Comparison of ENCODE assay signal across 28 cellular contexts in the genomic region with DNA sequence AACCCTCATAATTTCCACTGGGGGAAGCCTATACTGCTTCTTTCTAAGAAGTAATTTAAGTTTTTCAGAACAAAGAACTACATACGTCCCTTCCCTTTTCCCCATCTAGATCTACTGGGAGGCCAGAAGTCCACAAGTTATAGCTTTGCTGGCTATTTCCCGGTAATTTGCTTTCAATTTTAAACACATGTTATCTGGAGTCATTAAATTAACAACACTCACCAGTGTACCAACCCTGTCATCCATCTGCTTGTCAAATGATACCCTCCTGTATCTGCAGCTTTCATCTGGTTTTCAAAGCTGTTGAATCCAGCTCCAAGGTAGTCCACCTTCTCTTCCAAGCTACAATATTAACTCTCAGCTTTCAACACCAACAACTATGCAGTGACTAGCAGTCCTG.
DNase-seq lines count a peak whose midpoint lies in the region; ATAC-seq, FAIRE-seq and TF ChIP-seq lines count a peak whose summit lies in the region.
"Had no signal": no experiment of that assay in that cellular context is flagged by ENCODE, and none has a peak within 500 bp of the region (broad histone marks: within the 10 kb centered on the region; RNA-seq: fewer than 3 reads in every experiment).

No MANE protein-coding gene starts in this region.

- H3K27me3 ChIP-seq in SK-N-SH (ENCODE audit: insufficient read depth), result no peaks in the 10 kb centered on the region
- no peaks in the 10 kb centered on the region for H3K27me3 ChIP-seq in colonic mucosa
- H3K27me3 ChIP-seq in small intestine (ENCODE audit: control insufficient read depth in 2 of 2, insufficient read depth in 2 of 2, low read length in 2 of 2), result no peaks in the 10 kb centered on the region
- H3K27me3 ChIP-seq: BE2C, BLaER1 had no signal

- H3K27me3 Mint-ChIP-seq in activated T-cell treated with anti-CD3 and anti-CD28 coated beads, Interleukin-2, amount 50 U/mL, for 72 hours (ENCODE audit: low read depth), result no peaks in the 10 kb centered on the region
- H3K27me3 Mint-ChIP-seq: CD8-positive, alpha-beta memory T cell had no signal

- H3K9me3 ChIP-seq in SK-N-SH, result no peaks in the 10 kb centered on the region
- H3K9me3 ChIP-seq in colonic mucosa, result no peaks in the 10 kb centered on the region
- no peaks in the 10 kb centered on the region for H3K9me3 ChIP-seq in small intestine (ENCODE audit: control insufficient read depth, low read depth)
- H3K9me3 ChIP-seq: BE2C, BLaER1 had no signal

- CTCF ChIA-PET in SK-N-SH (lab: Yijun Ruan, JAX), result interaction anchor here (1.0 kb wide), 1 partner anchor 37 kb away, joined by 5 read pairs; no protein-coding TSS in a partner anchor

- H2AFZ ChIP-seq in SK-N-SH (ENCODE audit: low read depth), result no peak overlapping the region

- H3K27ac ChIP-seq in SK-N-SH (ENCODE audit: low read depth in 2 of 2, low read length in 1 of 2) (no peak overlapping the region), colonic mucosa (peak overlapping the region; percentile 64), small intestine (ENCODE audit: low read depth in 1 of 2, low read length in 1 of 2) (no peak overlapping the region)
- H3K27ac ChIP-seq: BLaER1 had no signal

- no peaks in the 10 kb centered on the region for H4K20me1 ChIP-seq in SK-N-SH (ENCODE audit: insufficient read depth)
- H4K20me1 ChIP-seq: BLaER1 had no signal

- ATAC-seq in SK-N-SH treated with all-trans-retinoic acid at 6 μM for 48 hours (no peak), left colon (peak; percentile 87)
- no peak for ATAC-seq in activated T-cell treated with anti-CD3 and anti-CD28 coated beads, Interleukin-2, amount 50 U/mL, for 72 hours (replicated peaks in 1 of 2)
- ATAC-seq: GM12878 had no signal

- H3K4me3 ChIP-seq in SK-N-SH (ENCODE audit: low read depth in 2 of 2, low read length in 1 of 2) (no peak overlapping the region), colonic mucosa (no peak overlapping the region), small intestine (ENCODE audit: low read depth in 1 of 2, low read length in 2 of 2) (no peak overlapping the region)
- H3K4me3 ChIP-seq: BLaER1, GM12878 had no signal

- H3K36me3 ChIP-seq in SK-N-SH (replicated peaks in 1 of 2; ENCODE audit: control insufficient read depth in 1 of 2, insufficient read depth in 2 of 2, low read length in 1 of 2), result no peaks in the 10 kb centered on the region
- no peaks in the 10 kb centered on the region for H3K36me3 ChIP-seq in colonic mucosa
- no peaks in the 10 kb centered on the region for H3K36me3 ChIP-seq in small intestine (ENCODE audit: control insufficient read depth in 2 of 2, insufficient read depth in 2 of 2, low read length in 2 of 2)
- H3K36me3 ChIP-seq: BE2C, BLaER1 had no signal

- H3K4me2 ChIP-seq in SK-N-SH, result no peak overlapping the region
- H3K4me2 ChIP-seq: BLaER1 had no signal

- H3K36me3 Mint-ChIP-seq in activated T-cell treated with anti-CD3 and anti-CD28 coated beads, Interleukin-2, amount 50 U/mL, for 72 hours (ENCODE audit: insufficient read depth in 2 of 2), result no peaks in the 10 kb centered on the region
- H3K36me3 Mint-ChIP-seq: CD14-positive monocyte; CD4-positive, alpha-beta memory T cell; CD4-positive, CD25-positive, alpha-beta regulatory T cell; CD8-positive, alpha-beta memory T cell had no signal

- H3K4me1 ChIP-seq in SK-N-SH (ENCODE audit: control insufficient read depth in 1 of 2, insufficient read depth in 2 of 2, low read depth in 1 of 2, low read length in 1 of 2), result no peaks in the 10 kb centered on the region; a peak in 1 of 4 replicates
- H3K4me1 ChIP-seq in colonic mucosa, result no peaks in the 10 kb centered on the region
- H3K4me1 ChIP-seq in small intestine (ENCODE audit: control insufficient read depth in 2 of 2, insufficient read depth in 1 of 2, low read depth in 1 of 2, low read length in 1 of 2), result peaks cover 0 to 3% of the 10 kb centered on the region in 2 donors
- H3K4me1 ChIP-seq: BLaER1 had no signal

- no peaks in the 10 kb centered on the region for H3F3A ChIP-seq in SK-N-SH (replicated peaks; ENCODE audit: insufficient read depth)

- intact Hi-C loops in colonic mucosa (cut with DNase I) (no loop called here), left colon (cut with DNase I, micrococcal nuclease) (no loop called here)

- H3K9ac ChIP-seq in SK-N-SH, result no peak overlapping the region
- no peak overlapping the region for H3K9ac ChIP-seq in colonic mucosa (ENCODE audit: low read depth in 2 of 2, low read length in 2 of 2)
- H3K9ac ChIP-seq: BLaER1 had no signal

- WGBS in SK-N-SH (ENCODE audit: low lambda C conversion rate), result 11% methylated on average over 2 of the region's 2 CpGs
- 16 to 54% (median 44%) methylated on average over 2 of the region's 2 CpGs for WGBS in small intestine, 3 donors

- FAIRE-seq in small intestine (lab: Jason Lieb, UNC), result no peak
- FAIRE-seq: A204.1, GM12878, GM19239 had no signal

- no peak overlapping the region for H3K4me3 Mint-ChIP-seq in activated T-cell treated with anti-CD3 and anti-CD28 coated beads, Interleukin-2, amount 50 U/mL, for 72 hours
- H3K4me3 Mint-ChIP-seq: CD14-positive monocyte; CD4-positive, alpha-beta memory T cell; CD4-positive, CD25-positive, alpha-beta regulatory T cell; CD8-positive, alpha-beta memory T cell had no signal

- TF ChIP-seq EP300 in SK-N-SH (IDR thresholded peaks at IDR 0.05; ENCODE audit: borderline replicate concordance in 1 of 2, low read depth in 1 of 2, low read length in 1 of 2), result no peak

- no peaks in the 10 kb centered on the region for H3K9me3 Mint-ChIP-seq in activated T-cell treated with anti-CD3 and anti-CD28 coated beads, Interleukin-2, amount 50 U/mL, for 72 hours

- TF ChIP-seq CTCF in SK-N-SH (IDR thresholded peaks at IDR 0.05), result no peak
- no peak for TF ChIP-seq CTCF in colonic mucosa (IDR thresholded peaks at IDR 0.05)

- H3K4me1 Mint-ChIP-seq in activated T-cell treated with anti-CD3 and anti-CD28 coated beads, Interleukin-2, amount 50 U/mL, for 72 hours (ENCODE audit: low read depth), result no peaks in the 10 kb centered on the region
- H3K4me1 Mint-ChIP-seq: CD14-positive monocyte; CD4-positive, alpha-beta memory T cell; CD8-positive, alpha-beta memory T cell had no signal

- H3K27ac Mint-ChIP-seq in activated T-cell treated with anti-CD3 and anti-CD28 coated beads, Interleukin-2, amount 50 U/mL, for 72 hours, result no peak overlapping the region
- H3K27ac Mint-ChIP-seq: CD14-positive monocyte; CD4-positive, alpha-beta memory T cell; CD4-positive, CD25-positive, alpha-beta regulatory T cell; CD8-positive, alpha-beta memory T cell had no signal

- peak; percentile 1 for DNase-seq in SK-N-SH
- no peak for DNase-seq in colonic mucosa
- DNase-seq in left colon, result no peak
- peak; percentile 77 for DNase-seq in small intestine
- no peak for DNase-seq in ecto neural progenitor cell (ENCODE audit: low spot score)
- DNase-seq in activated T-cell treated with anti-CD3 and anti-CD28 coated beads, Interleukin-2, amount 50 U/mL, for 72 hours, result no peak
- DNase-seq in retina, result no peak
- DNase-seq: 8988T; ACHN; BE2C; C1 segment of cervical spinal cord; CD4-positive, alpha-beta memory T cell; CD4-positive, CD25-positive, alpha-beta regulatory T cell; CD8-positive, alpha-beta memory T cell; COR-L47; DMS 273 treated with DMSO at 0.1 percent for 48 hours; DMS153; DMS53; DMS79; DND-41; EL; GDM1 had no signal

- H3K9me2 ChIP-seq in SK-N-SH, result no peaks in the 10 kb centered on the region

- POLR2A ChIA-PET in SK-N-SH (lab: Yijun Ruan, JAX), result no interaction called here

- no peak for TF ChIP-seq RAD21 in SK-N-SH (IDR thresholded peaks at IDR 0.05; ENCODE audit: low read length)

- H3K79me2 ChIP-seq in SK-N-SH (ENCODE audit: insufficient read depth), result no peaks in the 10 kb centered on the region

TF ChIP-seq in SK-N-SH, 30 proteins besides CTCF, POLR2A, EP300 and RAD21 (continues in another document):
- TF ChIP-seq, protein P1, sequence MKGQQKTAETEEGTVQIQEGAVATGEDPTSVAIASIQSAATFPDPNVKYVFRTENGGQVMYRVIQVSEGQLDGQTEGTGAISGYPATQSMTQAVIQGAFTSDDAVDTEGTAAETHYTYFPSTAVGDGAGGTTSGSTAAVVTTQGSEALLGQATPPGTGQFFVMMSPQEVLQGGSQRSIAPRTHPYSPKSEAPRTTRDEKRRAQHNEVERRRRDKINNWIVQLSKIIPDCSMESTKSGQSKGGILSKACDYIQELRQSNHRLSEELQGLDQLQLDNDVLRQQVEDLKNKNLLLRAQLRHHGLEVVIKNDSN (IDR thresholded peaks at IDR 0.05; ENCODE audit: borderline replicate concordance, low read depth), result no peak
- TF ChIP-seq TCF12 (IDR thresholded peaks at IDR 0.05), result no peak
- TF ChIP-seq, protein P2, sequence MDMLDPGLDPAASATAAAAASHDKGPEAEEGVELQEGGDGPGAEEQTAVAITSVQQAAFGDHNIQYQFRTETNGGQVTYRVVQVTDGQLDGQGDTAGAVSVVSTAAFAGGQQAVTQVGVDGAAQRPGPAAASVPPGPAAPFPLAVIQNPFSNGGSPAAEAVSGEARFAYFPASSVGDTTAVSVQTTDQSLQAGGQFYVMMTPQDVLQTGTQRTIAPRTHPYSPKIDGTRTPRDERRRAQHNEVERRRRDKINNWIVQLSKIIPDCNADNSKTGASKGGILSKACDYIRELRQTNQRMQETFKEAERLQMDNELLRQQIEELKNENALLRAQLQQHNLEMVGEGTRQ (IDR thresholded peaks at IDR 0.05; ENCODE audit: borderline replicate concordance, low read depth, low read length), result no peak
- no peak for TF ChIP-seq JUND (IDR thresholded peaks at IDR 0.05)
- no peak for TF ChIP-seq GABPA (IDR thresholded peaks at IDR 0.05; ENCODE audit: low read depth)
- no peak for TF ChIP-seq CHD2 (IDR thresholded peaks at IDR 0.05; ENCODE audit: low read length, partially characterized antibody)

TF ChIP-seq in SK-N-SH treated with all-trans-retinoic acid at 6 μM for 48 hours, 23 proteins besides CTCF, POLR2A, EP300 and RAD21 (continues in another document):
- TF ChIP-seq GLIS3 (CRISPR knock-in tag; IDR thresholded peaks at IDR 0.05), result no peak
- TF ChIP-seq ZFP30 (CRISPR knock-in tag; IDR thresholded peaks at IDR 0.05), result no peak
- no peak for TF ChIP-seq CSDC2 (CRISPR knock-in tag; IDR thresholded peaks at IDR 0.05)
- TF ChIP-seq, protein P3, sequence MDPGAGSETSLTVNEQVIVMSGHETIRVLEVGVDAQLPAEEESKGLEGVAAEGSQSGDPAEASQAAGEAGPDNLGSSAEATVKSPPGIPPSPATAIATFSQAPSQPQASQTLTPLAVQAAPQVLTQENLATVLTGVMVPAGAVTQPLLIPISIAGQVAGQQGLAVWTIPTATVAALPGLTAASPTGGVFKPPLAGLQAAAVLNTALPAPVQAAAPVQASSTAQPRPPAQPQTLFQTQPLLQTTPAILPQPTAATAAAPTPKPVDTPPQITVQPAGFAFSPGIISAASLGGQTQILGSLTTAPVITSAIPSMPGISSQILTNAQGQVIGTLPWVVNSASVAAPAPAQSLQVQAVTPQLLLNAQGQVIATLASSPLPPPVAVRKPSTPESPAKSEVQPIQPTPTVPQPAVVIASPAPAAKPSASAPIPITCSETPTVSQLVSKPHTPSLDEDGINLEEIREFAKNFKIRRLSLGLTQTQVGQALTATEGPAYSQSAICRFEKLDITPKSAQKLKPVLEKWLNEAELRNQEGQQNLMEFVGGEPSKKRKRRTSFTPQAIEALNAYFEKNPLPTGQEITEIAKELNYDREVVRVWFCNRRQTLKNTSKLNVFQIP (CRISPR knock-in tag; IDR thresholded peaks at IDR 0.05; ENCODE audit: borderline replicate concordance, low read depth), result no peak
- TF ChIP-seq ZNF565 (CRISPR knock-in tag; conservative IDR thresholded peaks at IDR 0.05; ENCODE audit: low read depth), result no peak
- no peak for TF ChIP-seq ZC3H10 (CRISPR knock-in tag; IDR thresholded peaks at IDR 0.05)
- no peak for TF ChIP-seq ZNF8 (CRISPR knock-in tag; IDR thresholded peaks at IDR 0.05)

Comparison
In these comparisons a context has a peak if more than half of its experiments do, and no peak if none do; other contexts are left out.
1. DNase-seq: peak in SK-N-SH (single experiment) and small intestine (single experiment); none in colonic mucosa (single experiment), left colon (0 of 2), ecto neural progenitor cell (single experiment), activated T-cell treated with anti-CD3 and anti-CD28 coated beads, Interleukin-2, amount 50 U/mL, for 72 hours (0 of 2) and retina (single experiment).